17 cellular contexts compared by ENCODE assay signal in genomic region chr3:127740136-127740915, GRCh38.
DNase-seq lines count a peak whose midpoint lies in the region; ATAC-seq and TF ChIP-seq lines count a peak whose summit lies in the region.
"Had no signal": no experiment of that assay in that cellular context is flagged by ENCODE, and none has a peak within 500 bp of the region (broad histone marks: within the 10 kb centered on the region; RNA-seq: fewer than 3 reads in every experiment).

No MANE protein-coding gene starts in this region.

- H3K4me1 ChIP-seq in HEK293 (ENCODE audit: control insufficient read depth, insufficient read depth, low read length) (no peaks in the 10 kb centered on the region), heart left ventricle (peaks cover 15 to 100% (median 89%) of the 10 kb centered on the region in 12 donors), spleen (peaks cover 13 to 66% (median 47%) of the 10 kb centered on the region in 6 donors), adrenal gland (replicated peaks in 1 of 2) (peaks cover 0 to 41% of the 10 kb centered on the region in 2 donors), sigmoid colon (peaks cover 0 to 43% (median 34%) of the 10 kb centered on the region in 4 donors)

- H3K36me3 ChIP-seq in HEK293 (ENCODE audit: control insufficient read depth in 2 of 2, insufficient read depth in 1 of 2, low read length in 2 of 2) (no peaks in the 10 kb centered on the region), heart left ventricle (peaks cover 0 to 7% (median 0%) of the 10 kb centered on the region in 9 donors), spleen (peaks cover 0 to 8% (median 0%) of the 10 kb centered on the region in 6 donors), adrenal gland (replicated peaks in 1 of 2) (no peaks in the 10 kb centered on the region), sigmoid colon (no peaks in the 10 kb centered on the region)

- ATAC-seq in heart left ventricle: peak; percentile 41 to 83 (median 64)
- ATAC-seq: body of pancreas; naive thymus-derived CD4-positive, alpha-beta T cell had no signal

- H3K9me3 ChIP-seq in HEK293 (ENCODE audit: control insufficient read depth, insufficient read depth, low read depth, low read length) (no peaks in the 10 kb centered on the region), heart left ventricle (no peaks in the 10 kb centered on the region), spleen (no peaks in the 10 kb centered on the region), adrenal gland (replicated peaks in 1 of 3) (no peaks in the 10 kb centered on the region), sigmoid colon (no peaks in the 10 kb centered on the region)
- H3K9me3 ChIP-seq: body of pancreas, upper lobe of left lung had no signal

- H3K27ac ChIP-seq in HEK293 (ENCODE audit: extremely low read depth, low read depth, low read length): no peak overlapping the region
- H3K27ac ChIP-seq in heart left ventricle: peak overlapping the region; percentile 73 to 95 (median 87)
- H3K27ac ChIP-seq in spleen: peak overlapping the region in 1 of 8 donors; percentile 59
- H3K27ac ChIP-seq in adrenal gland: peak overlapping the region in 2 of 5 donors; percentile 63 to 81
- peak overlapping the region in 2 of 4 donors; percentile 62 to 63 for H3K27ac ChIP-seq in sigmoid colon
- H3K27ac ChIP-seq: body of pancreas had no signal

- no peak for TF ChIP-seq EP300 in sigmoid colon (IDR thresholded peaks at IDR 0.05)

- intact Hi-C loops in heart left ventricle (cut with DNase I): loop anchor here in 2 of 10 donors (2.0 to 10.0 kb wide), 2 partner anchors 40 to 74 kb away; no protein-coding TSS in a partner anchor
- intact Hi-C loops in spleen (cut with DNase I; ENCODE audit: low total_unique reads): no loop called here
- intact Hi-C loops in adrenal gland (cut with DNase I): no loop called here
- intact Hi-C loops in sigmoid colon (cut with DNase I): no loop called here

- H3K4me3 ChIP-seq in HEK293 (ENCODE audit: low read depth, low read length) (no peak overlapping the region), heart left ventricle (no peak overlapping the region), spleen (no peak overlapping the region), adrenal gland (no peak overlapping the region), sigmoid colon (no peak overlapping the region)
- H3K4me3 ChIP-seq: body of pancreas, upper lobe of left lung had no signal

- TF ChIP-seq CTCF in HEK293 (tag by site-specific recombination; IDR thresholded peaks at IDR 0.05) (no peak), heart left ventricle (IDR thresholded peaks at IDR 0.05) (no peak), spleen (IDR thresholded peaks at IDR 0.05 in 8 of 11, conservative IDR thresholded peaks at IDR 0.05 in 3 of 11) (no peak), adrenal gland (IDR thresholded peaks at IDR 0.05) (no peak), sigmoid colon (IDR thresholded peaks at IDR 0.05) (no peak)

- 57 to 79% (median 67%) methylated on average over 20 of the region's 20 CpGs for WGBS in heart left ventricle, 4 donors
- WGBS in spleen, 5 donors: 89 to 95% (median 90%) methylated on average over 20 of the region's 20 CpGs
- WGBS in adrenal gland, 4 donors: 89 to 96% (median 92%) methylated on average over 19 to 20 of the region's 20 CpGs
- WGBS in sigmoid colon, 2 donors: 92% methylated on average over 20 of the region's 20 CpGs

- H3K27me3 ChIP-seq in heart left ventricle (no peaks in the 10 kb centered on the region), spleen (replicated peaks in 1 of 7) (no peaks in the 10 kb centered on the region), adrenal gland (no peaks in the 10 kb centered on the region), sigmoid colon (no peaks in the 10 kb centered on the region)
- H3K27me3 ChIP-seq: body of pancreas, upper lobe of left lung had no signal

- CTCF ChIA-PET in HEK293 (lab: Yijun Ruan, JAX): no interaction called here

- POLR2A ChIA-PET in HEK293 (lab: Yijun Ruan, JAX): no interaction called here

- DNase-seq in astrocyte of the hippocampus (ENCODE audit: low read depth, low spot score) (peak; percentile 73), heart left ventricle (peak in 4 of 5 donors; percentile 51 to 76 (median 54)), spleen (peak; percentile 50), adrenal gland (no peak), cerebellar nuclear complex (lab: John Stamatoyannopoulos, UW) (no peak), sigmoid colon (no peak)
- no peak for DNase-seq in activated naive CD4-positive, alpha-beta T cell (lab: John Stamatoyannopoulos, UW)
- DNase-seq: activated CD4-positive, alpha-beta T cell treated with anti-CD3 and anti-CD28 coated beads, Interleukin-2, amount 10 ng/mL, durations not matched to agents 7 days and 5 days; activated naive CD4-positive, alpha-beta T cell treated with anti-CD3 and anti-CD28 coated beads for 36 hours; CD4-positive, alpha-beta T cell; islet precursor cell; naive thymus-derived CD4-positive, alpha-beta T cell; NCI-H146; NCI-H774; upper lobe of left lung had no signal

- TF ChIP-seq POLR2A in heart left ventricle (IDR thresholded peaks at IDR 0.05) (no peak), spleen (IDR thresholded peaks at IDR 0.05) (no peak), adrenal gland (IDR thresholded peaks at IDR 0.05) (no peak), sigmoid colon (IDR thresholded peaks at IDR 0.05) (no peak)

TF ChIP-seq in HEK293, 187 proteins besides CTCF, POLR2A, EP300 and RAD21:
- TF ChIP-seq ZBTB21 (tag by site-specific recombination; IDR thresholded peaks at IDR 0.05) (no peak), GLIS1 (tag by site-specific recombination; IDR thresholded peaks at IDR 0.05) (peak; percentile 63)
TF ChIP-seq in HEK293: peak in this region for 1.

Comparison
In these comparisons a context has a peak if more than half of its experiments do, and no peak if none do; other contexts are left out.
1. DNase-seq: peak in astrocyte of the hippocampus (single experiment), heart left ventricle (4 of 5) and spleen (single experiment); none in adrenal gland (0 of 7), cerebellar nuclear complex (0 of 2), activated naive CD4-positive, alpha-beta T cell (0 of 4) and sigmoid colon (single experiment).